In the genomic region with DNA sequence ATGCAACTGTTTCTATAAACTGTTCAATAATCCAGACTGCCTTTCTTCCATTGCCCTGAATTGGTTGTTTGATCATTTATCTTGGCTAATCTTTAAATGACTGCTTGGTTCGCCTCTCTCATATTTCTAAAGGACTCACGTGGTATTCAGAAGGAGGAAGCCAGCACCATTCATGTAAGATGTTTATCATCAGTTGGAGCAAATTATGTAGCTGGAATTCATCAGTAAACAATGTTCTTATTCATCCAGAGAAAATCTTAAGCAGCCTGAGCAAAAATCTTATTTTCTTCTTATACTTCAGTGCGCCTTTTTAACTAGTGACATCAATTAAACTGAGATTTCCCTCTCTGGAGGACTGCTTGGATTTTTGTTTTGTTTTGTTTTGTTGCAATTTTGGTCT, we compare ENCODE assay signal across 28 cellular contexts.
"Had no signal": no experiment of that assay in that cellular context is flagged by ENCODE, and none has a peak within 500 bp of the region (broad histone marks: within the 10 kb centered on the region; RNA-seq: fewer than 3 reads in every experiment).

No MANE protein-coding gene starts in this region.

- H3K27ac Mint-ChIP-seq: activated CD4-positive, alpha-beta memory T cell treated with anti-CD3 and anti-CD28 coated beads for 36 hours; activated CD4-positive, alpha-beta T cell treated with anti-CD3 and anti-CD28 coated beads, Interleukin-2, amount 10 ng/mL, durations not matched to agents 24 days and 14 days; activated T-cell treated with anti-CD3 and anti-CD28 coated beads, Interleukin-2, amount 50 U/mL, for 24 hours; activated T-helper 17 cell treated with anti-CD3 and anti-CD28 coated beads, Interleukin-2, amount 50 U/mL, for 72 hours; naive thymus-derived CD8-positive, alpha-beta T cell; stimulated activated memory B cell treated with anti-CD40 and anti-IgM and Interleukin-4, amounts not matched to agents 10 μg/mL and 1 μg/mL and 100 μg/mL, for 72 hours; stimulated activated naive CD8-positive, alpha-beta T cell treated with anti-CD3 and anti-CD28 coated beads, Interleukin-15, amount 100 ng/mL, for 72 hours; type B pancreatic cell had no signal

- H3K27me3 ChIP-seq: foreskin keratinocyte, heart left ventricle, pancreas, uterus had no signal

- H3K9me3 Mint-ChIP-seq: type B pancreatic cell had no signal

- H3K4me3 ChIP-seq: heart left ventricle, lower lobe of right lung, pancreas, prostate gland, smooth muscle cell, uterus had no signal

- DNase-seq: activated CD4-positive, alpha-beta memory T cell treated with anti-CD3 and anti-CD28 coated beads for 36 hours; activated CD4-positive, alpha-beta T cell treated with anti-CD3 and anti-CD28 coated beads, Interleukin-2, amount 10 ng/mL, durations not matched to agents 24 days and 14 days; activated CD4-positive, CD25-positive, alpha-beta regulatory T cell treated with anti-CD3 and anti-CD28 coated beads, Interleukin-2, amount 50 U/mL, for 72 hours; activated CD8-positive, alpha-beta memory T cell treated with anti-CD3 and anti-CD28 coated beads, Interleukin-2, amount 50 U/mL, for 4 hours; activated gamma-delta T cell treated with Interleukin-2 at 50 U/mL for 16 hours; activated naive CD4-positive, alpha-beta T cell treated with anti-CD3 and anti-CD28 coated beads, Interleukin-2, amount 50 U/mL, for 16 hours; activated T-cell treated with anti-CD3 and anti-CD28 coated beads, Interleukin-2, amount 50 U/mL, for 24 hours; effector CD8-positive, alpha-beta T cell; foreskin keratinocyte; heart left ventricle; hypothalamus; lower lobe of right lung; mesenchymal stem cell; naive thymus-derived CD8-positive, alpha-beta T cell; nucleus accumbens; pancreas; stimulated activated CD4-positive, alpha-beta T cell treated with anti-CD3 and anti-CD28 coated beads, Interleukin-1b, Interleukin-23, amount 100 ng/mL, for 48 hours; stimulated activated CD4-positive, alpha-beta T cell treated with anti-CD3 and anti-CD28 coated beads, Interleukin-4, amount 100 ng/mL, for 4 hours; stimulated activated CD8-positive, alpha-beta memory T cell treated with anti-CD3 and anti-CD28 coated beads, Interleukin-4, amount 100 ng/mL, for 48 hours; stimulated activated naive CD8-positive, alpha-beta T cell treated with anti-CD3 and anti-CD28 coated beads, Interleukin-15, amount 100 ng/mL, for 72 hours; substantia nigra; uterus had no signal

- H3K9me3 ChIP-seq: lower lobe of right lung, pancreas, prostate gland, uterus had no signal

- H3K4me1 ChIP-seq: foreskin keratinocyte, heart left ventricle, lower lobe of right lung, pancreas, prostate gland, uterus had no signal

- H3K27me3 Mint-ChIP-seq: activated CD4-positive, alpha-beta memory T cell treated with anti-CD3 and anti-CD28 coated beads for 36 hours; activated CD4-positive, alpha-beta T cell treated with anti-CD3 and anti-CD28 coated beads, Interleukin-2, amount 10 ng/mL, durations not matched to agents 24 days and 14 days; activated T-cell treated with anti-CD3 and anti-CD28 coated beads, Interleukin-2, amount 50 U/mL, for 24 hours; activated T-helper 17 cell treated with anti-CD3 and anti-CD28 coated beads, Interleukin-2, amount 50 U/mL, for 72 hours; naive thymus-derived CD8-positive, alpha-beta T cell; stimulated activated memory B cell treated with anti-CD40 and anti-IgM and Interleukin-4, amounts not matched to agents 10 μg/mL and 1 μg/mL and 100 μg/mL, for 72 hours; stimulated activated naive CD8-positive, alpha-beta T cell treated with anti-CD3 and anti-CD28 coated beads, Interleukin-15, amount 100 ng/mL, for 72 hours had no signal

- H3K4me1 Mint-ChIP-seq: activated CD4-positive, alpha-beta T cell treated with anti-CD3 and anti-CD28 coated beads, Interleukin-2, amount 10 ng/mL, durations not matched to agents 24 days and 14 days; activated T-helper 17 cell treated with anti-CD3 and anti-CD28 coated beads, Interleukin-2, amount 50 U/mL, for 72 hours; naive thymus-derived CD8-positive, alpha-beta T cell; neural crest cell; stimulated activated memory B cell treated with anti-CD40 and anti-IgM and Interleukin-4, amounts not matched to agents 10 μg/mL and 1 μg/mL and 100 μg/mL, for 72 hours; stimulated activated naive CD8-positive, alpha-beta T cell treated with anti-CD3 and anti-CD28 coated beads, Interleukin-15, amount 100 ng/mL, for 72 hours had no signal

- H3K36me3 ChIP-seq: heart left ventricle, lower lobe of right lung, pancreas, prostate gland, uterus had no signal

- H3K27ac ChIP-seq: foreskin keratinocyte, heart left ventricle, lower lobe of right lung, pancreas, prostate gland, uterus had no signal

- H3K36me3 Mint-ChIP-seq: activated CD4-positive, alpha-beta memory T cell treated with anti-CD3 and anti-CD28 coated beads for 36 hours; stimulated activated memory B cell treated with anti-CD40 and anti-IgM and Interleukin-4, amounts not matched to agents 10 μg/mL and 1 μg/mL and 100 μg/mL, for 72 hours; type B pancreatic cell had no signal

- H3K4me3 Mint-ChIP-seq: activated CD4-positive, alpha-beta memory T cell treated with anti-CD3 and anti-CD28 coated beads for 36 hours; activated CD4-positive, alpha-beta T cell treated with anti-CD3 and anti-CD28 coated beads, Interleukin-2, amount 10 ng/mL, durations not matched to agents 24 days and 14 days; activated T-cell treated with anti-CD3 and anti-CD28 coated beads, Interleukin-2, amount 50 U/mL, for 24 hours; activated T-helper 17 cell treated with anti-CD3 and anti-CD28 coated beads, Interleukin-2, amount 50 U/mL, for 72 hours; naive thymus-derived CD8-positive, alpha-beta T cell; neural crest cell; stimulated activated memory B cell treated with anti-CD40 and anti-IgM and Interleukin-4, amounts not matched to agents 10 μg/mL and 1 μg/mL and 100 μg/mL, for 72 hours; stimulated activated naive CD8-positive, alpha-beta T cell treated with anti-CD3 and anti-CD28 coated beads, Interleukin-15, amount 100 ng/mL, for 72 hours; type B pancreatic cell had no signal
